In the genomic region with DNA sequence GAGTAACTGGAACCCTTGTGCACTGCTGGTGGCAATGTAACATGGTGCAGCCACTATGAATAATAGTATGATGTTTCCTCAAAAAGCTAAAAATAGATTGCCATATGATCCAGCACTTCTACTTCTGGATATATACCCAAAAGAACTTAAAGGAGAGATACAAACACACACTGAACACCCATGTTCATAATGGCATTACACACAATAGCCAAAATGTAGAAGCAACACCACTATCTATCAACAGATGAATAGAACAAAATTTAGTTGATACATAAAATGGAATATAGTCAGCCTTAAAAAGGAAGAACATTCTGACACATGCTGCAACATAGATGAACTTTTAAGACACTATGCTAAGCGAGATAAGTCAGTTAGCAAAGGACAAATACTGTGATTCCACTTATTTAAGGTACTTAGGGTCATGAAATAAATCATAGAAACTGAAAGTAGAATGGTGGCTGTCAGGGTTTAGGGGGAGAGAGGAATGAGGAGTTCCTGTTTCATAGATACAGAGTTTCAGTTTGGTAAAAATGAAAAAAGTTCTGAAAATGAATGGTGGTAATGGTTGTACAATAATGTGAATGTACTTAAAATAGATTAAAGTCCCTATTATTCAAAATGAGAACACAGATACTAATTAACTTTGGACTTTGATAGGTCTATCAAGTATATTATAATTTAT, we compare ENCODE assay signal across 8 cellular contexts. TPM values are rescaled to one million over a fixed set of nuclear protein-coding genes. Genes with fewer than 3 reads are reported as not detected.
A peak's percentile ranks its signal among the peaks of the same experiment; 100 is the strongest.
DNase-seq lines count a peak whose midpoint lies in the region; ATAC-seq and TF ChIP-seq lines count a peak whose summit lies in the region.

No MANE protein-coding gene starts in this region.

- CTCF ChIA-PET in RWPE1 (lab: Yijun Ruan, JAX): no interaction called here

- no peaks in the 10 kb centered on the region for H3K27me3 Mint-ChIP-seq in activated naive CD8-positive, alpha-beta T cell

- H3K27ac Mint-ChIP-seq in activated naive CD8-positive, alpha-beta T cell: peak overlapping the region; percentile 68

- H3K9me3 Mint-ChIP-seq in activated naive CD8-positive, alpha-beta T cell (ENCODE audit: low read depth): peaks cover 4% of the 10 kb centered on the region

- ATAC-seq in GM19452 (IDR thresholded peaks at IDR 0.05; ENCODE audit: unreplicated experiment) (peak; percentile 93), HG03196 (IDR thresholded peaks at IDR 0.05; ENCODE audit: unreplicated experiment) (peak; percentile 95)

- POLR2A ChIA-PET in RWPE1 (lab: Yijun Ruan, JAX; ENCODE audit: low non-redundant PET): no interaction called here

- DNase-seq in GDM1 (lab: John Stamatoyannopoulos, UW) (peak; percentile 27), AG08395 (ENCODE audit: low spot score) (no peak), COLO668 (lab: John Stamatoyannopoulos, UW; ENCODE audit: unreplicated experiment) (no peak), RWPE1 (ENCODE audit: low spot score) (no peak), G401 (ENCODE audit: low spot score) (no peak)

- H3K27ac ChIP-seq in RWPE1: no peak overlapping the region

- no peak for TF ChIP-seq CTCF in RWPE1 (conservative IDR thresholded peaks at IDR 0.05; ENCODE audit: low read depth)

- H3K4me1 Mint-ChIP-seq in activated naive CD8-positive, alpha-beta T cell (ENCODE audit: low read depth): peaks cover 54% of the 10 kb centered on the region

- peaks cover 5% of the 10 kb centered on the region for H3K36me3 Mint-ChIP-seq in activated naive CD8-positive, alpha-beta T cell

- peak overlapping the region; percentile 58 for H3K4me3 Mint-ChIP-seq in activated naive CD8-positive, alpha-beta T cell

- in situ Hi-C loops in G401 (cut with HindIII; ENCODE audit: low sequenced_read_pairs): no loop called here

RNA-seq across cellular contexts. Expression of gene IMPG2, which starts 59.5 kb away (rescaled TPM):
- not detected in 2 replicates for total RNA-seq in G401 (2014; rRNA removed; shearing (Covaris generic))
